12 cellular contexts compared by ENCODE assay signal in genomic region chr10:16987129-16987670, GRCh38.
DNase-seq lines count a peak whose midpoint lies in the region; ATAC-seq and TF ChIP-seq lines count a peak whose summit lies in the region.
"Had no signal": no experiment of that assay in that cellular context is flagged by ENCODE, and none has a peak within 500 bp of the region (broad histone marks: within the 10 kb centered on the region; RNA-seq: fewer than 3 reads in every experiment).

No MANE protein-coding gene starts in this region.

- DNase-seq in RKO (ENCODE audit: low spot score) (peak; percentile 24), dorsolateral prefrontal cortex (no peak), left kidney (ENCODE audit: low read depth, low spot score) (peak; percentile 58), tibial nerve (ENCODE audit: low spot score in 2 of 2) (no peak), NOMO-1 treated with dmso at 0.1 percent for 144 hours (lab: John Stamatoyannopoulos, UW; ENCODE audit: unreplicated experiment) (no peak)
- no peak for DNase-seq in activated effector memory CD4-positive, alpha-beta T cell treated with anti-CD3 and anti-CD28 coated beads, Interleukin-2, amount 50 U/mL, for 16 hours
- DNase-seq: activated T-cell treated with anti-CD3 and anti-CD28 coated beads, Interleukin-2, amount 50 U/mL, for 72 hours; GDM1; NCI-H1436 treated with DMSO at 0.1 percent for 48 hours; T-helper 1 cell had no signal

- no peaks in the 10 kb centered on the region for H3K9me3 ChIP-seq in tibial nerve

- intact Hi-C loops in dorsolateral prefrontal cortex (cut with DNase I): no loop called here

- ATAC-seq in HG03432 (IDR thresholded peaks at IDR 0.05; ENCODE audit: unreplicated experiment) (no peak), GM21526 (IDR thresholded peaks at IDR 0.05; ENCODE audit: low FRiP score, unreplicated experiment) (no peak)
- ATAC-seq: activated T-cell treated with anti-CD3 and anti-CD28 coated beads, Interleukin-2, amount 50 U/mL, for 72 hours had no signal

- TF ChIP-seq POLR2A in tibial nerve (IDR thresholded peaks at IDR 0.05): no peak

- TF ChIP-seq EP300 in tibial nerve (IDR thresholded peaks at IDR 0.05): no peak

- peaks cover 0 to 3% (median 0%) of the 10 kb centered on the region in 45 donors for H3K27me3 ChIP-seq in dorsolateral prefrontal cortex
- H3K27me3 ChIP-seq in tibial nerve: no peaks in the 10 kb centered on the region

- WGBS in tibial nerve, 2 donors: 17 to 24% methylated on average over 4 of the region's 4 CpGs

- peaks cover 3 to 69% (median 33%) of the 10 kb centered on the region in 4 donors for H3K4me1 ChIP-seq in tibial nerve

- H3K27ac ChIP-seq in dorsolateral prefrontal cortex (peak overlapping the region in 55 of 59 donors; percentile 1 to 84 (median 58)), tibial nerve (peak overlapping the region; percentile 74 to 93 (median 89))

- no peak for TF ChIP-seq CTCF in dorsolateral prefrontal cortex (IDR thresholded peaks at IDR 0.05 in 54 of 56, conservative IDR thresholded peaks at IDR 0.05 in 2 of 56; ENCODE audit: low read depth in 1 of 56, partially characterized antibody in 56 of 56)
- TF ChIP-seq CTCF in tibial nerve (IDR thresholded peaks at IDR 0.05): no peak

- no peaks in the 10 kb centered on the region for H3K36me3 ChIP-seq in tibial nerve

- peak overlapping the region in 4 of 59 donors; percentile 4 to 30 (median 25) for H3K4me3 ChIP-seq in dorsolateral prefrontal cortex
- peak overlapping the region in 1 of 4 donors; percentile 7 for H3K4me3 ChIP-seq in tibial nerve

Comparison
In these comparisons a context has a peak if more than half of its experiments do, and no peak if none do; other contexts are left out.
1. DNase-seq: peak in RKO (single experiment) and left kidney (single experiment); none in dorsolateral prefrontal cortex (0 of 10), tibial nerve (0 of 2), activated effector memory CD4-positive, alpha-beta T cell treated with anti-CD3 and anti-CD28 coated beads, Interleukin-2, amount 50 U/mL, for 16 hours (single experiment) and NOMO-1 treated with dmso at 0.1 percent for 144 hours (single experiment).